In genomic region chr6:156160007-156160787, GRCh38 we compare ENCODE assay signal across 1 cellular context.
TF ChIP-seq lines count a peak whose summit lies in the region.

No MANE protein-coding gene starts in this region.

TF ChIP-seq in SK-N-SH treated with all-trans-retinoic acid at 6 μM for 48 hours, 23 proteins besides CTCF, POLR2A, EP300 and RAD21 (continued from another document):
- peak; percentile 68; the same call in 1 of the 2 replicates for TF ChIP-seq POU6F1 (CRISPR knock-in tag; IDR thresholded peaks at IDR 0.05; ENCODE audit: borderline replicate concordance, low read depth)
- no peak for TF ChIP-seq ARNTL (CRISPR knock-in tag; IDR thresholded peaks at IDR 0.05; ENCODE audit: borderline replicate concordance, low read depth)
- TF ChIP-seq OSR1 (CRISPR knock-in tag; IDR thresholded peaks at IDR 0.05), result no peak
- peak; percentile 35 for TF ChIP-seq ZNF8 (CRISPR knock-in tag; IDR thresholded peaks at IDR 0.05)
- peak; percentile 42 for TF ChIP-seq PATZ1 (CRISPR knock-in tag; IDR thresholded peaks at IDR 0.05; ENCODE audit: borderline replicate concordance)
- no peak for TF ChIP-seq RARB (CRISPR knock-in tag; IDR thresholded peaks at IDR 0.05)
- 0 out of 2 replicates have a peak, but pooled peaks have one; percentile 36 for TF ChIP-seq PPARA (CRISPR knock-in tag; IDR thresholded peaks at IDR 0.05; ENCODE audit: borderline replicate concordance)
- TF ChIP-seq TCF4 (CRISPR knock-in tag; IDR thresholded peaks at IDR 0.05; ENCODE audit: borderline replicate concordance), result peak; percentile 94
- peak; percentile 74; the same call in 1 of the 2 replicates for TF ChIP-seq GLIS3 (CRISPR knock-in tag; IDR thresholded peaks at IDR 0.05)
- 0 out of 2 replicates have a peak, but pooled peaks have one; percentile 35 for TF ChIP-seq ZFP3 (CRISPR knock-in tag; IDR thresholded peaks at IDR 0.05)
